24 cellular contexts compared by ENCODE assay signal in the genomic region with DNA sequence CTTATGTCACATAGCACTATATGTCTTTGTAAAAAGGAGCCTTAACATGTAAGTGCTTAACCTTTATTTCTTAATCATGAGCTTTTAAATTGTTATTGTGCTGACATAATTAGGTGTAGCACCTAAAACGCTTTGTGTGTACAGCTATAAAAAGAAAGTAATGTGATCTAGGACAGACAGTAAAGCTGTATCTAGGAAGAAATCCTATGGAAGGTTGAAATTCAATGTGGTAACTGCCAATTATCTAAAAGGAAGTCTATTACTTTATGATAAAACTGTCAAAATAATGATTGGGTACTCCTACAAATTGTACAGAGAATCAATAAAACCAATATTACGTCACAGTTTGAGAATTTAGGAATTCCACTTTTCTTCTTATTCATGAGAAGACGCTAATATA.
"Had no signal": no experiment of that assay in that cellular context is flagged by ENCODE, and none has a peak within 500 bp of the region (broad histone marks: within the 10 kb centered on the region; RNA-seq: fewer than 3 reads in every experiment).

No MANE protein-coding gene starts in this region.

- DNase-seq: activated CD4-positive, alpha-beta memory T cell treated with anti-CD3 and anti-CD28 coated beads, Interleukin-2, amount 10 ng/mL, durations not matched to agents 7 days and 5 days; activated CD4-positive, alpha-beta T cell treated with anti-CD3 and anti-CD28 coated beads for 36 hours; activated CD4-positive, alpha-beta T cell treated with anti-CD3 and anti-CD28 coated beads, Interleukin-2, amount 10 ng/mL, durations not matched to agents 7 days and 5 days; activated CD4-positive, alpha-beta T cell treated with anti-CD3 and anti-CD28 coated beads, Interleukin-2, amount 50 U/mL, for 4 hours; activated CD4-positive, CD25-positive, alpha-beta regulatory T cell; activated CD4-positive, CD25-positive, alpha-beta regulatory T cell treated with anti-CD3 and anti-CD28 coated beads, Interleukin-2, amount 50 U/mL, for 72 hours; activated CD8-positive, alpha-beta memory T cell treated with anti-CD3 and anti-CD28 coated beads, Interleukin-2, amount 50 U/mL, for 48 hours; activated gamma-delta T cell; activated naive CD4-positive, alpha-beta T cell; activated naive CD4-positive, alpha-beta T cell treated with anti-CD3 and anti-CD28 coated beads, Interleukin-2, amount 10 ng/mL, durations not matched to agents 7 days and 5 days; activated naive CD8-positive, alpha-beta T cell treated with anti-CD3 and anti-CD28 coated beads, Interleukin-2, amount 10 ng/mL, durations not matched to agents 7 days and 5 days; activated T-cell treated with anti-CD3 and anti-CD28 coated beads for 4 hours; activated T-cell treated with anti-CD3 and anti-CD28 coated beads, Interleukin-2, amount 50 U/mL, for 24 hours; activated T-cell treated with anti-CD3 and anti-CD28 coated beads, Interleukin-2, amount 50 U/mL, for 72 hours; central memory CD4-positive, alpha-beta T cell; cerebellar nuclear complex; colonic mucosa; effector memory CD4-positive, alpha-beta T cell; endodermal cell; foreskin fibroblast; T-helper 2 cell had no signal

- H3K27me3 ChIP-seq: ascending aorta, breast epithelium, cardiac muscle cell, colonic mucosa had no signal

- H3K36me3 ChIP-seq: ascending aorta, breast epithelium, cardiac muscle cell, colonic mucosa had no signal

- H3K27ac ChIP-seq: ascending aorta, breast epithelium, cardiac muscle cell, colonic mucosa had no signal

- H3K4me3 ChIP-seq: ascending aorta, breast epithelium, cardiac muscle cell, colonic mucosa had no signal

- H3K4me1 ChIP-seq: ascending aorta, breast epithelium, colonic mucosa had no signal

- H3K9me3 ChIP-seq: ascending aorta, breast epithelium, colonic mucosa had no signal
